Comparison of ENCODE assay signal across 8 cellular contexts in genomic region chr1:31549807-31550620, GRCh38. TPM values are rescaled to one million over a fixed set of nuclear protein-coding genes. Genes with fewer than 3 reads are reported as not detected.
DNase-seq lines count a peak whose midpoint lies in the region; ATAC-seq and TF ChIP-seq lines count a peak whose summit lies in the region.

No MANE protein-coding gene starts in this region.

- H3K27ac Mint-ChIP-seq in chondrocyte (ENCODE audit: unreplicated experiment) = peak overlapping the region; percentile 91

- H3K4me3 Mint-ChIP-seq in chondrocyte (ENCODE audit: unreplicated experiment) = peak overlapping the region; percentile 64

- H3K9me3 ChIP-seq in psoas muscle = no peaks in the 10 kb centered on the region

- H3K36me3 ChIP-seq in psoas muscle (ENCODE audit: insufficient read depth in 1 of 2, low read depth in 1 of 2) = no peaks in the 10 kb centered on the region

- 48 to 53% (median 49%) methylated on average over 7 of the region's 7 CpGs for WGBS in psoas muscle, 3 donors

- no peaks in the 10 kb centered on the region for H3K9me3 Mint-ChIP-seq in chondrocyte (ENCODE audit: low read depth)

- peaks cover 35% of the 10 kb centered on the region for H3K4me1 Mint-ChIP-seq in chondrocyte (ENCODE audit: low read depth)

- H3K4me1 ChIP-seq in psoas muscle = no peaks in the 10 kb centered on the region

- no peaks in the 10 kb centered on the region for H3K36me3 Mint-ChIP-seq in chondrocyte (ENCODE audit: low read depth)

- H3K4me3 ChIP-seq in psoas muscle = peak overlapping the region; percentile 36

- TF ChIP-seq CTCF in chondrocyte (IDR thresholded peaks at IDR 0.05) (no peak), psoas muscle (IDR thresholded peaks at IDR 0.05) (no peak)

- H3K27me3 Mint-ChIP-seq in chondrocyte (ENCODE audit: low read depth) = no peaks in the 10 kb centered on the region

- intact Hi-C loops in psoas muscle (cut with DNase I) = loop anchor here (1.0 to 10.0 kb wide), 7 partner anchors 85 to 755 kb away; no protein-coding TSS in a partner anchor

- H3K27me3 ChIP-seq in psoas muscle (ENCODE audit: insufficient read depth in 3 of 3, low read length in 2 of 3) = peaks cover 0 to 3% (median 0%) of the 10 kb centered on the region in 3 donors

- ATAC-seq in GM19463 (IDR thresholded peaks at IDR 0.05; ENCODE audit: unreplicated experiment) (peak; percentile 40), psoas muscle (peak; percentile 89 to 93 (median 92)), GM19351 (IDR thresholded peaks at IDR 0.05; ENCODE audit: unreplicated experiment) (no peak)

- DNase-seq in HT-29 (ENCODE audit: low spot score) = peak; percentile 67
- no peak for DNase-seq in chondrocyte (ENCODE audit: low spot score)
- no peak for DNase-seq in psoas muscle
- DNase-seq in stimulated activated CD4-positive, alpha-beta T cell treated with anti-CD3 and anti-CD28 coated beads, Interleukin-2, amount 100 ng/mL, for 48 hours = no peak
- no peak for DNase-seq in activated CD4-positive, alpha-beta T cell treated with anti-CD3 and anti-CD28 coated beads for 1 hour
- DNase-seq in NCI-H748 treated with DMSO at 0.1 percent for 48 hours (lab: John Stamatoyannopoulos, UW) = no peak

- H3K27ac ChIP-seq in psoas muscle = peak overlapping the region; percentile 70

RNA-seq across cellular contexts. Expression of gene TINAGL1, which starts 26.3 kb away (rescaled TPM):
- total RNA-seq in HT-29 (2014; rRNA removed; shearing (Covaris generic)) = 596 and 628 TPM in 2 replicates
- total RNA-seq in chondrocyte (4.7 to 154 TPM (median 147 TPM) in 3 replicates), psoas muscle (10 to 100 TPM; 28.5 to 59.6 (median 47.3) TPM)
- polyA plus RNA-seq in psoas muscle = 10 to 100 TPM; 46.7 to 59.3 (median 57.4) TPM
